In the genomic region with DNA sequence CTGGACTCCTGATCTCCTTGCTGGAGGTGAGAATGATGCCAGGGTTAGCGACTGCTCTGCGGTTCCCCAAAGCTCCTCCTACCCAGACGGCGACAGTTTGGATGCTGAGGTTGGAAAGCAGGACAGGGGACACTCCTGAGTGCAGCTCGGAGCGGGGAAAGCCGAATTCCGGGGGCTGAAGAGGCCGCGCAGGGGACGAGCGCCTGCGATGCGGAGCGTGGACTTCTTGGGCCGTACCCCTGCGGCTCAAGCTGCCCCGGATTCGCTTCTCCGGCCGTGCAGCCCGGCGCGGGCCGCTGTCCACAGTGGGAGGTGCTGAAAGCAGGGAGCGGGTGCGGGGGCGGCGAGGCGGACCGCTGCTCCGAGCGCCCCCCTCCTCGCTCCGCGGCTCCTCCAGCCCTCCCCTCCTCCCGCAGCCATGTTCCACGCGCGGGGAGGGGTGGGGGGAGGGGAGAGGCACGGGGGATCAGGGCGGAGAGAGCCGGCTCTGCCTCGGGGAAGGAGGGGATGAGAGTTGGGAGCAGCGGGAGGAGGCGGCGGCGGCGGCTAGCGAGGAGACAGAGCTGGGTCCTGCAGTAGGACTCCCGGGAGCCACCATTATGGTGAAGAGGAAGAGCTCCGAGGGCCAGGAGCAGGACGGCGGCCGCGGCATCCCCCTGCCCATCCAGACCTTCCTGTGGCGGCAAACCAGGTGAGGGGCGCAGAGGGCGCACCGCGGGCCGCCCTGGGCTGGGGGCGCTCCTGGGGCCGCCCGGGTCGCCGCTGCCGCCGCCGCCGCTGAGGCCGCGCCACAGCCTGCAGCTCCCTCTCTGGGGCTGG, we compare ENCODE assay signal across 1 cellular context.
TF ChIP-seq lines count a peak whose summit lies in the region.

A gene with protein sequence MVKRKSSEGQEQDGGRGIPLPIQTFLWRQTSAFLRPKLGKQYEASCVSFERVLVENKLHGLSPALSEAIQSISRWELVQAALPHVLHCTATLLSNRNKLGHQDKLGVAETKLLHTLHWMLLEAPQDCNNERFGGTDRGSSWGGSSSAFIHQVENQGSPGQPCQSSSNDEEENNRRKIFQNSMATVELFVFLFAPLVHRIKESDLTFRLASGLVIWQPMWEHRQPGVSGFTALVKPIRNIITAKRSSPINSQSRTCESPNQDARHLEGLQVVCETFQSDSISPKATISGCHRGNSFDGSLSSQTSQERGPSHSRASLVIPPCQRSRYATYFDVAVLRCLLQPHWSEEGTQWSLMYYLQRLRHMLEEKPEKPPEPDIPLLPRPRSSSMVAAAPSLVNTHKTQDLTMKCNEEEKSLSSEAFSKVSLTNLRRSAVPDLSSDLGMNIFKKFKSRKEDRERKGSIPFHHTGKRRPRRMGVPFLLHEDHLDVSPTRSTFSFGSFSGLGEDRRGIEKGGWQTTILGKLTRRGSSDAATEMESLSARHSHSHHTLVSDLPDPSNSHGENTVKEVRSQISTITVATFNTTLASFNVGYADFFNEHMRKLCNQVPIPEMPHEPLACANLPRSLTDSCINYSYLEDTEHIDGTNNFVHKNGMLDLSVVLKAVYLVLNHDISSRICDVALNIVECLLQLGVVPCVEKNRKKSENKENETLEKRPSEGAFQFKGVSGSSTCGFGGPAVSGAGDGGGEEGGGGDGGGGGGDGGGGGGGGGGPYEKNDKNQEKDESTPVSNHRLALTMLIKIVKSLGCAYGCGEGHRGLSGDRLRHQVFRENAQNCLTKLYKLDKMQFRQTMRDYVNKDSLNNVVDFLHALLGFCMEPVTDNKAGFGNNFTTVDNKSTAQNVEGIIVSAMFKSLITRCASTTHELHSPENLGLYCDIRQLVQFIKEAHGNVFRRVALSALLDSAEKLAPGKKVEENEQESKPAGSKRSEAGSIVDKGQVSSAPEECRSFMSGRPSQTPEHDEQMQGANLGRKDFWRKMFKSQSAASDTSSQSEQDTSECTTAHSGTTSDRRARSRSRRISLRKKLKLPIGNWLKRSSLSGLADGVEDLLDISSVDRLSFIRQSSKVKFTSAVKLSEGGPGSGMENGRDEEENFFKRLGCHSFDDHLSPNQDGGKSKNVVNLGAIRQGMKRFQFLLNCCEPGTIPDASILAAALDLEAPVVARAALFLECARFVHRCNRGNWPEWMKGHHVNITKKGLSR (N-terminal part only) (plus strand): TSS at position 359 of the 819 bp plus-strand sequence. CDS start 241 bp downstream, at position 600.

TF ChIP-seq in HepG2, 621 proteins besides CTCF, POLR2A, EP300 and RAD21 (continued from another document and continues in another):
- TF ChIP-seq REPIN1 (CRISPR knock-in tag; IDR thresholded peaks at IDR 0.05; ENCODE audit: borderline replicate concordance, low read depth) (peak; percentile 95), CC2D1A (CRISPR knock-in tag; IDR thresholded peaks at IDR 0.05) (no peak), ZNF354B (CRISPR knock-in tag; IDR thresholded peaks at IDR 0.05) (no peak), HIVEP1 (CRISPR knock-in tag; IDR thresholded peaks at IDR 0.05) (peak; percentile 86), CENPX (CRISPR knock-in tag; IDR thresholded peaks at IDR 0.05) (no peak), KDM4B (CRISPR knock-in tag; IDR thresholded peaks at IDR 0.05) (peak; percentile 99), RBM39 (IDR thresholded peaks at IDR 0.05; ENCODE audit: low read depth, low read length, poor library complexity, severe bottlenecking) (no peak), ZKSCAN8 (CRISPR knock-in tag; IDR thresholded peaks at IDR 0.05; ENCODE audit: borderline replicate concordance) (peak; percentile 78; the same call in 1 of the 2 replicates), SMYD3 (CRISPR knock-in tag; IDR thresholded peaks at IDR 0.05) (peak; percentile 73; the same call in 1 of the 2 replicates), MBD4 (IDR thresholded peaks at IDR 0.05; ENCODE audit: borderline replicate concordance, low read length) (no peak), ZBTB7A (CRISPR knock-in tag; IDR thresholded peaks at IDR 0.05) (0 out of 2 replicates have a peak, but pooled peaks have one; percentile 64), ARID2 (CRISPR knock-in tag; IDR thresholded peaks at IDR 0.05; ENCODE audit: borderline replicate concordance) (no peak; the same call in 1 of the 2 replicates), MATR3 (CRISPR knock-in tag; IDR thresholded peaks at IDR 0.05) (no peak), REL (CRISPR knock-in tag; conservative IDR thresholded peaks at IDR 0.05) (peak; percentile 97), MEIS2 (CRISPR knock-in tag; IDR thresholded peaks at IDR 0.05) (peak; percentile 97), PLRG1 (conservative IDR thresholded peaks at IDR 0.05) (no peak), ISL2 (CRISPR knock-in tag; IDR thresholded peaks at IDR 0.05) (peak; percentile 79; the same call in 1 of the 2 replicates), ZNF598 (CRISPR knock-in tag; IDR thresholded peaks at IDR 0.05; ENCODE audit: borderline replicate concordance) (peak; percentile 74; the same call in 1 of the 2 replicates), ZNF44 (CRISPR knock-in tag; IDR thresholded peaks at IDR 0.05) (peak; percentile 88; the same call in 1 of the 2 replicates), TGIF2 (CRISPR knock-in tag; IDR thresholded peaks at IDR 0.05) (peak; percentile 94), TAF1 (CRISPR knock-in tag; IDR thresholded peaks at IDR 0.05) (peak; percentile 59), NFYC (CRISPR knock-in tag; IDR thresholded peaks at IDR 0.05) (peak; percentile 47), ZMAT3 (CRISPR knock-in tag; conservative IDR thresholded peaks at IDR 0.05) (peak; percentile 99), FOXM1 (CRISPR knock-in tag; IDR thresholded peaks at IDR 0.05) (peak; percentile 81), THYN1 (CRISPR knock-in tag; IDR thresholded peaks at IDR 0.05; ENCODE audit: borderline replicate concordance, low read depth) (no peak), MTF1 (CRISPR knock-in tag; IDR thresholded peaks at IDR 0.05) (peak; percentile 78; the same call in 1 of the 2 replicates), TARDBP (CRISPR knock-in tag; IDR thresholded peaks at IDR 0.05) (peak; percentile 40; the same call in 1 of the 2 replicates), ELF3 (CRISPR knock-in tag; IDR thresholded peaks at IDR 0.05) (peak; percentile 77), ZNF350 (CRISPR knock-in tag; IDR thresholded peaks at IDR 0.05; ENCODE audit: borderline replicate concordance, low read depth) (peak; percentile 54; the same call in 1 of the 2 replicates), KAT8 (CRISPR knock-in tag; IDR thresholded peaks at IDR 0.05) (peak; percentile 70; the same call in 1 of the 2 replicates)
- TF ChIP-seq, protein P1, sequence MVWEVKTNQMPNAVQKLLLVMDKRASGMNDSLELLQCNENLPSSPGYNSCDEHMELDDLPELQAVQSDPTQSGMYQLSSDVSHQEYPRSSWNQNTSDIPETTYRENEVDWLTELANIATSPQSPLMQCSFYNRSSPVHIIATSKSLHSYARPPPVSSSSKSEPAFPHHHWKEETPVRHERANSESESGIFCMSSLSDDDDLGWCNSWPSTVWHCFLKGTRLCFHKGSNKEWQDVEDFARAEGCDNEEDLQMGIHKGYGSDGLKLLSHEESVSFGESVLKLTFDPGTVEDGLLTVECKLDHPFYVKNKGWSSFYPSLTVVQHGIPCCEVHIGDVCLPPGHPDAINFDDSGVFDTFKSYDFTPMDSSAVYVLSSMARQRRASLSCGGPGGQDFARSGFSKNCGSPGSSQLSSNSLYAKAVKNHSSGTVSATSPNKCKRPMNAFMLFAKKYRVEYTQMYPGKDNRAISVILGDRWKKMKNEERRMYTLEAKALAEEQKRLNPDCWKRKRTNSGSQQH (CRISPR knock-in tag; IDR thresholded peaks at IDR 0.05; ENCODE audit: low read depth), result peak; percentile 97
- TF ChIP-seq, protein P2, sequence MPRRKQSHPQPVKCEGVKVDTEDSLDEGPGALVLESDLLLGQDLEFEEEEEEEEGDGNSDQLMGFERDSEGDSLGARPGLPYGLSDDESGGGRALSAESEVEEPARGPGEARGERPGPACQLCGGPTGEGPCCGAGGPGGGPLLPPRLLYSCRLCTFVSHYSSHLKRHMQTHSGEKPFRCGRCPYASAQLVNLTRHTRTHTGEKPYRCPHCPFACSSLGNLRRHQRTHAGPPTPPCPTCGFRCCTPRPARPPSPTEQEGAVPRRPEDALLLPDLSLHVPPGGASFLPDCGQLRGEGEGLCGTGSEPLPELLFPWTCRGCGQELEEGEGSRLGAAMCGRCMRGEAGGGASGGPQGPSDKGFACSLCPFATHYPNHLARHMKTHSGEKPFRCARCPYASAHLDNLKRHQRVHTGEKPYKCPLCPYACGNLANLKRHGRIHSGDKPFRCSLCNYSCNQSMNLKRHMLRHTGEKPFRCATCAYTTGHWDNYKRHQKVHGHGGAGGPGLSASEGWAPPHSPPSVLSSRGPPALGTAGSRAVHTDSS (CRISPR knock-in tag; conservative IDR thresholded peaks at IDR 0.05), result no peak
- TF ChIP-seq, protein P3, sequence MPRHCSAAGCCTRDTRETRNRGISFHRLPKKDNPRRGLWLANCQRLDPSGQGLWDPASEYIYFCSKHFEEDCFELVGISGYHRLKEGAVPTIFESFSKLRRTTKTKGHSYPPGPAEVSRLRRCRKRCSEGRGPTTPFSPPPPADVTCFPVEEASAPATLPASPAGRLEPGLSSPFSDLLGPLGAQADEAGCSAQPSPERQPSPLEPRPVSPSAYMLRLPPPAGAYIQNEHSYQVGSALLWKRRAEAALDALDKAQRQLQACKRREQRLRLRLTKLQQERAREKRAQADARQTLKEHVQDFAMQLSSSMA (CRISPR knock-in tag; IDR thresholded peaks at IDR 0.05), result peak; percentile 84; the same call in 1 of the 2 replicates
- TF ChIP-seq, protein P4, sequence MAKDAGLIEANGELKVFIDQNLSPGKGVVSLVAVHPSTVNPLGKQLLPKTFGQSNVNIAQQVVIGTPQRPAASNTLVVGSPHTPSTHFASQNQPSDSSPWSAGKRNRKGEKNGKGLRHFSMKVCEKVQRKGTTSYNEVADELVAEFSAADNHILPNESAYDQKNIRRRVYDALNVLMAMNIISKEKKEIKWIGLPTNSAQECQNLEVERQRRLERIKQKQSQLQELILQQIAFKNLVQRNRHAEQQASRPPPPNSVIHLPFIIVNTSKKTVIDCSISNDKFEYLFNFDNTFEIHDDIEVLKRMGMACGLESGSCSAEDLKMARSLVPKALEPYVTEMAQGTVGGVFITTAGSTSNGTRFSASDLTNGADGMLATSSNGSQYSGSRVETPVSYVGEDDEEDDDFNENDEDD (CRISPR knock-in tag; IDR thresholded peaks at IDR 0.05; ENCODE audit: borderline replicate concordance), result peak; percentile 41; the same call in 1 of the 2 replicates
- TF ChIP-seq, protein P5, sequence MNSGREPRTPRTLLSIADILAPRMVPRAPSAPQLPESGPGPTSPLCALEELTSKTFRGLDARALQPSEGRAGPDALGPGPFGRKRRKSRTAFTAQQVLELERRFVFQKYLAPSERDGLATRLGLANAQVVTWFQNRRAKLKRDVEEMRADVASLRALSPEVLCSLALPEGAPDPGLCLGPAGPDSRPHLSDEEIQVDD (CRISPR knock-in tag; IDR thresholded peaks at IDR 0.05; ENCODE audit: borderline replicate concordance), result peak; percentile 90; the same call in 1 of the 2 replicates
- TF ChIP-seq, protein P6, sequence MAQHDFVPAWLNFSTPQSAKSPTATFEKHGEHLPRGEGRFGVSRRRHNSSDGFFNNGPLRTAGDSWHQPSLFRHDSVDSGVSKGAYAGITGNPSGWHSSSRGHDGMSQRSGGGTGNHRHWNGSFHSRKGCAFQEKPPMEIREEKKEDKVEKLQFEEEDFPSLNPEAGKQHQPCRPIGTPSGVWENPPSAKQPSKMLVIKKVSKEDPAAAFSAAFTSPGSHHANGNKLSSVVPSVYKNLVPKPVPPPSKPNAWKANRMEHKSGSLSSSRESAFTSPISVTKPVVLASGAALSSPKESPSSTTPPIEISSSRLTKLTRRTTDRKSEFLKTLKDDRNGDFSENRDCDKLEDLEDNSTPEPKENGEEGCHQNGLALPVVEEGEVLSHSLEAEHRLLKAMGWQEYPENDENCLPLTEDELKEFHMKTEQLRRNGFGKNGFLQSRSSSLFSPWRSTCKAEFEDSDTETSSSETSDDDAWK (CRISPR knock-in tag; IDR thresholded peaks at IDR 0.05), result no peak
- TF ChIP-seq, protein P7, sequence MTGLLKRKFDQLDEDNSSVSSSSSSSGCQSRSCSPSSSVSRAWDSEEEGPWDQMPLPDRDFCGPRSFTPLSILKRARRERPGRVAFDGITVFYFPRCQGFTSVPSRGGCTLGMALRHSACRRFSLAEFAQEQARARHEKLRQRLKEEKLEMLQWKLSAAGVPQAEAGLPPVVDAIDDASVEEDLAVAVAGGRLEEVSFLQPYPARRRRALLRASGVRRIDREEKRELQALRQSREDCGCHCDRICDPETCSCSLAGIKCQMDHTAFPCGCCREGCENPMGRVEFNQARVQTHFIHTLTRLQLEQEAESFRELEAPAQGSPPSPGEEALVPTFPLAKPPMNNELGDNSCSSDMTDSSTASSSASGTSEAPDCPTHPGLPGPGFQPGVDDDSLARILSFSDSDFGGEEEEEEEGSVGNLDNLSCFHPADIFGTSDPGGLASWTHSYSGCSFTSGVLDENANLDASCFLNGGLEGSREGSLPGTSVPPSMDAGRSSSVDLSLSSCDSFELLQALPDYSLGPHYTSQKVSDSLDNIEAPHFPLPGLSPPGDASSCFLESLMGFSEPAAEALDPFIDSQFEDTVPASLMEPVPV (CRISPR knock-in tag; IDR thresholded peaks at IDR 0.05), result no peak
- TF ChIP-seq, protein P8, sequence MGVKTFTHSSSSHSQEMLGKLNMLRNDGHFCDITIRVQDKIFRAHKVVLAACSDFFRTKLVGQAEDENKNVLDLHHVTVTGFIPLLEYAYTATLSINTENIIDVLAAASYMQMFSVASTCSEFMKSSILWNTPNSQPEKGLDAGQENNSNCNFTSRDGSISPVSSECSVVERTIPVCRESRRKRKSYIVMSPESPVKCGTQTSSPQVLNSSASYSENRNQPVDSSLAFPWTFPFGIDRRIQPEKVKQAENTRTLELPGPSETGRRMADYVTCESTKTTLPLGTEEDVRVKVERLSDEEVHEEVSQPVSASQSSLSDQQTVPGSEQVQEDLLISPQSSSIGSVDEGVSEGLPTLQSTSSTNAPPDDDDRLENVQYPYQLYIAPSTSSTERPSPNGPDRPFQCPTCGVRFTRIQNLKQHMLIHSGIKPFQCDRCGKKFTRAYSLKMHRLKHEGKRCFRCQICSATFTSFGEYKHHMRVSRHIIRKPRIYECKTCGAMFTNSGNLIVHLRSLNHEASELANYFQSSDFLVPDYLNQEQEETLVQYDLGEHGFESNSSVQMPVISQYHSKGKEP (CRISPR knock-in tag; IDR thresholded peaks at IDR 0.05), result peak; percentile 99
